Comparison of ENCODE assay signal across 9 cellular contexts in the genomic region with DNA sequence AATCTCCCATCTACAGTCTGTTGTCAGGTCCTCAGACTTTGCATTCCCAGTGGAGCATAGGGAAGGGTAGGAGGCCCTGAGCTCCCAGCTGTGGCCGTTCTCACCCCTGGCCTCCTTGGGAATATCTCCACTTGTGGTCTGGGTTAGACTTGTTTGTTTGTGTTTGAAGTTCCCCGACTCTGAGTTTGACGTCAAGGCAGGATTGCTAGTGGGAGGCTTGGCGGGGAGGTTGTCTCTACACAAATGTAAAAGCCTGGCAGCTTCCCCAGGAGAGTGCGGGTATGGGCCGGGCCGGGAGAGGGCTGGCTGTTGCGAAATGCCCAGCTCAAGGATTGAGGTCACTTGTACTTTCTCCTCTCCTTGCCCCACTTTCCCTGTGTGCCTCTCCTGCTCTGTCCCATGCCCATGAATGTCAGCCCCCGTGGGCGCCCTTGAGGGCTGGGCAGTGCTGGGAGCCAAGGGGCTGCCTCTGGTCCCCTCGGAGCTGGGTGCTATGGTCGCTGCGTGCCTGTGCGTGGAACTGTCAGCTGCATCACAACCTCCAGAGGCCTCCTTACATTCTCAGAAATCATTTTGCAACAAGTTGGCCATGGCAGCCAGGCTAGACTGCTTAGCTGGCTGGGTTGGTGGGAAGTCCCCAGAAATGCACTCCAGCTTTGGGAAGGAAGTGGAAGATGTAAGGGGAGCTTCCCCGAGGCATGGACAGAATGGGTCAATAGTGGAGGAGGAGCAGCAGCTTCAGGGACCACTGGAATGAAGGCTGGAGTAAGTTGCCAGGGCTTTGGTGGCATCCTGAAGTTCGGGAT.
DNase-seq lines count a peak whose midpoint lies in the region; ATAC-seq and TF ChIP-seq lines count a peak whose summit lies in the region.
"Had no signal": no experiment of that assay in that cellular context is flagged by ENCODE, and none has a peak within 500 bp of the region (broad histone marks: within the 10 kb centered on the region; RNA-seq: fewer than 3 reads in every experiment).

No MANE protein-coding gene starts in this region.

- H3K36me3 Mint-ChIP-seq in T-helper 17 cell (ENCODE audit: low read depth), result no peaks in the 10 kb centered on the region

- H3K27ac ChIP-seq in gastroesophageal sphincter (peak overlapping the region in 3 of 4 donors; percentile 61 to 74 (median 72)), prostate gland (peak overlapping the region in 1 of 2 donors; percentile 50)

- intact Hi-C loops in prostate gland (cut with DNase I), result no loop called here

- no peaks in the 10 kb centered on the region for H3K36me3 ChIP-seq in gastroesophageal sphincter
- no peaks in the 10 kb centered on the region for H3K36me3 ChIP-seq in prostate gland

- peak overlapping the region; percentile 67 for H3K27ac Mint-ChIP-seq in T-helper 17 cell

- no peaks in the 10 kb centered on the region for H3K27me3 Mint-ChIP-seq in T-helper 17 cell

- H3K4me1 Mint-ChIP-seq in T-helper 17 cell, result peaks cover 41% of the 10 kb centered on the region

- DNase-seq in DMS53 treated with DMSO at 0.1 percent for 48 hours (lab: John Stamatoyannopoulos, UW; ENCODE audit: unreplicated experiment) (peak; percentile 87), T-helper 17 cell (no peak), prostate gland (ENCODE audit: low spot score) (peak; percentile 72), Kasumi-1 (lab: John Stamatoyannopoulos, UW) (no peak)
- DNase-seq in activated CD4-positive, alpha-beta T cell treated with anti-CD3 and anti-CD28 coated beads, Interleukin-2, amount 50 U/mL, for 48 hours, result no peak

- no peak overlapping the region for H3K4me3 ChIP-seq in gastroesophageal sphincter
- H3K4me3 ChIP-seq in prostate gland, result no peak overlapping the region

- TF ChIP-seq CTCF in gastroesophageal sphincter (IDR thresholded peaks at IDR 0.05) (no peak), prostate gland (IDR thresholded peaks at IDR 0.05) (no peak)

- H3K4me1 ChIP-seq in gastroesophageal sphincter (peaks cover 0 to 41% (median 7%) of the 10 kb centered on the region in 3 donors), prostate gland (replicated peaks) (no peaks in the 10 kb centered on the region)

- H3K9me3 ChIP-seq in T-helper 17 cell (ENCODE audit: control insufficient read depth, low read length, poor library complexity, severe bottlenecking) (no peaks in the 10 kb centered on the region), gastroesophageal sphincter (no peaks in the 10 kb centered on the region), prostate gland (no peaks in the 10 kb centered on the region)

- H3K27me3 ChIP-seq in gastroesophageal sphincter (no peaks in the 10 kb centered on the region), prostate gland (replicated peaks; ENCODE audit: insufficient read depth) (no peaks in the 10 kb centered on the region)

- H3K4me3 Mint-ChIP-seq in T-helper 17 cell, result no peak overlapping the region
- H3K4me3 Mint-ChIP-seq: neural crest cell had no signal

- TF ChIP-seq EP300 in gastroesophageal sphincter (IDR thresholded peaks at IDR 0.05), result no peak

- TF ChIP-seq POLR2A in gastroesophageal sphincter (IDR thresholded peaks at IDR 0.05) (no peak), prostate gland (IDR thresholded peaks at IDR 0.05) (no peak)

- ATAC-seq in T-helper 17 cell (no peak), gastroesophageal sphincter (peak; percentile 87), HG03521 (IDR thresholded peaks at IDR 0.05; ENCODE audit: unreplicated experiment) (no peak), GM21526 (IDR thresholded peaks at IDR 0.05; ENCODE audit: low FRiP score, unreplicated experiment) (no peak)

- WGBS in gastroesophageal sphincter (ENCODE audit: low coverage in 1 of 2), 2 donors, result 83% methylated on average over 4 of the region's 16 CpGs; no CpG with 5 or more reads in 1 of the 2 donors
- 43% methylated on average over 15 of the region's 16 CpGs for WGBS in prostate gland

Comparison
In these comparisons a context has a peak if more than half of its experiments do, and no peak if none do; other contexts are left out.
1. DNase-seq: peak in DMS53 treated with DMSO at 0.1 percent for 48 hours (single experiment) and prostate gland (single experiment); none in T-helper 17 cell (0 of 3), Kasumi-1 (0 of 2) and activated CD4-positive, alpha-beta T cell treated with anti-CD3 and anti-CD28 coated beads, Interleukin-2, amount 50 U/mL, for 48 hours (0 of 2).